ENCODE assay signal across 1 cellular context in genomic region chr15:34325368-34325767, GRCh38.
TF ChIP-seq lines count a peak whose summit lies in the region.

No MANE protein-coding gene starts in this region.

TF ChIP-seq in GM12878, 131 proteins besides CTCF, POLR2A, EP300 and RAD21:
- TF ChIP-seq STAT3 (IDR thresholded peaks at IDR 0.05; ENCODE audit: low read depth, low read length) (no peak), POLR2AphosphoS5 (IDR thresholded peaks at IDR 0.05; ENCODE audit: low read length) (no peak), JUNB (IDR thresholded peaks at IDR 0.05) (no peak), USF1 (IDR thresholded peaks at IDR 0.05; ENCODE audit: borderline replicate concordance, extremely low read length, insufficient read depth, low read depth, low read length) (no peak), NKRF (conservative IDR thresholded peaks at IDR 0.05) (no peak), IRF5 (IDR thresholded peaks at IDR 0.05; ENCODE audit: borderline replicate concordance) (no peak), SREBF2 (IDR thresholded peaks at IDR 0.05; ENCODE audit: low read length) (no peak), IKZF1 (conservative IDR thresholded peaks at IDR 0.05) (no peak), PAX5 (IDR thresholded peaks at IDR 0.05; ENCODE audit: borderline replicate concordance, low read depth, low read length) (no peak), ETV6 (conservative IDR thresholded peaks at IDR 0.05 in 1 of 2, IDR thresholded peaks at IDR 0.05 in 1 of 2; ENCODE audit: borderline replicate concordance in 1 of 2, low read depth in 1 of 2) (no peak), SMC3 (IDR thresholded peaks at IDR 0.05; ENCODE audit: borderline replicate concordance, low read length) (no peak), BHLHE40 (IDR thresholded peaks at IDR 0.05; ENCODE audit: borderline replicate concordance in 1 of 2, low read depth in 2 of 2, low read length in 1 of 2) (no peak), ESRRA (IDR thresholded peaks at IDR 0.05; ENCODE audit: low read length) (no peak), ZSCAN29 (IDR thresholded peaks at IDR 0.05) (no peak), CHD2 (IDR thresholded peaks at IDR 0.05; ENCODE audit: borderline replicate concordance, low read depth, low read length) (no peak), ATF3 (IDR thresholded peaks at IDR 0.05; ENCODE audit: borderline replicate concordance, extremely low read depth, low read depth, low read length) (no peak)
- TF ChIP-seq, protein P1, sequence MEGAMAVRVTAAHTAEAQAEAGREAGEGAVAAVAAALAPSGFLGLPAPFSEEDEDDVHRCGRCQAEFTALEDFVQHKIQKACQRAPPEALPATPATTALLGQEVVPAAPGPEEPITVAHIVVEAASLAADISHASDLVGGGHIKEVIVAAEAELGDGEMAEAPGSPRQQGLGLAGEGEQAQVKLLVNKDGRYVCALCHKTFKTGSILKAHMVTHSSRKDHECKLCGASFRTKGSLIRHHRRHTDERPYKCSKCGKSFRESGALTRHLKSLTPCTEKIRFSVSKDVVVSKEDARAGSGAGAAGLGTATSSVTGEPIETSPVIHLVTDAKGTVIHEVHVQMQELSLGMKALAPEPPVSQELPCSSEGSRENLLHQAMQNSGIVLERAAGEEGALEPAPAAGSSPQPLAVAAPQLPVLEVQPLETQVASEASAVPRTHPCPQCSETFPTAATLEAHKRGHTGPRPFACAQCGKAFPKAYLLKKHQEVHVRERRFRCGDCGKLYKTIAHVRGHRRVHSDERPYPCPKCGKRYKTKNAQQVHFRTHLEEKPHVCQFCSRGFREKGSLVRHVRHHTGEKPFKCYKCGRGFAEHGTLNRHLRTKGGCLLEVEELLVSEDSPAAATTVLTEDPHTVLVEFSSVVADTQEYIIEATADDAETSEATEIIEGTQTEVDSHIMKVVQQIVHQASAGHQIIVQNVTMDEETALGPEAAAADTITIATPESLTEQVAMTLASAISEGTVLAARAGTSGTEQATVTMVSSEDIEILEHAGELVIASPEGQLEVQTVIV (IDR thresholded peaks at IDR 0.05; ENCODE audit: borderline replicate concordance, partially characterized antibody), result no peak
- TF ChIP-seq, protein P2, sequence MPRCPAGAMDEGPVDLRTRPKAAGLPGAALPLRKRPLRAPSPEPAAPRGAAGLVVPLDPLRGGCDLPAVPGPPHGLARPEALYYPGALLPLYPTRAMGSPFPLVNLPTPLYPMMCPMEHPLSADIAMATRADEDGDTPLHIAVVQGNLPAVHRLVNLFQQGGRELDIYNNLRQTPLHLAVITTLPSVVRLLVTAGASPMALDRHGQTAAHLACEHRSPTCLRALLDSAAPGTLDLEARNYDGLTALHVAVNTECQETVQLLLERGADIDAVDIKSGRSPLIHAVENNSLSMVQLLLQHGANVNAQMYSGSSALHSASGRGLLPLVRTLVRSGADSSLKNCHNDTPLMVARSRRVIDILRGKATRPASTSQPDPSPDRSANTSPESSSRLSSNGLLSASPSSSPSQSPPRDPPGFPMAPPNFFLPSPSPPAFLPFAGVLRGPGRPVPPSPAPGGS (IDR thresholded peaks at IDR 0.05; ENCODE audit: borderline replicate concordance, insufficient read depth, low read depth, low read length, poor library complexity, severe bottlenecking), result no peak
- TF ChIP-seq, protein P3, sequence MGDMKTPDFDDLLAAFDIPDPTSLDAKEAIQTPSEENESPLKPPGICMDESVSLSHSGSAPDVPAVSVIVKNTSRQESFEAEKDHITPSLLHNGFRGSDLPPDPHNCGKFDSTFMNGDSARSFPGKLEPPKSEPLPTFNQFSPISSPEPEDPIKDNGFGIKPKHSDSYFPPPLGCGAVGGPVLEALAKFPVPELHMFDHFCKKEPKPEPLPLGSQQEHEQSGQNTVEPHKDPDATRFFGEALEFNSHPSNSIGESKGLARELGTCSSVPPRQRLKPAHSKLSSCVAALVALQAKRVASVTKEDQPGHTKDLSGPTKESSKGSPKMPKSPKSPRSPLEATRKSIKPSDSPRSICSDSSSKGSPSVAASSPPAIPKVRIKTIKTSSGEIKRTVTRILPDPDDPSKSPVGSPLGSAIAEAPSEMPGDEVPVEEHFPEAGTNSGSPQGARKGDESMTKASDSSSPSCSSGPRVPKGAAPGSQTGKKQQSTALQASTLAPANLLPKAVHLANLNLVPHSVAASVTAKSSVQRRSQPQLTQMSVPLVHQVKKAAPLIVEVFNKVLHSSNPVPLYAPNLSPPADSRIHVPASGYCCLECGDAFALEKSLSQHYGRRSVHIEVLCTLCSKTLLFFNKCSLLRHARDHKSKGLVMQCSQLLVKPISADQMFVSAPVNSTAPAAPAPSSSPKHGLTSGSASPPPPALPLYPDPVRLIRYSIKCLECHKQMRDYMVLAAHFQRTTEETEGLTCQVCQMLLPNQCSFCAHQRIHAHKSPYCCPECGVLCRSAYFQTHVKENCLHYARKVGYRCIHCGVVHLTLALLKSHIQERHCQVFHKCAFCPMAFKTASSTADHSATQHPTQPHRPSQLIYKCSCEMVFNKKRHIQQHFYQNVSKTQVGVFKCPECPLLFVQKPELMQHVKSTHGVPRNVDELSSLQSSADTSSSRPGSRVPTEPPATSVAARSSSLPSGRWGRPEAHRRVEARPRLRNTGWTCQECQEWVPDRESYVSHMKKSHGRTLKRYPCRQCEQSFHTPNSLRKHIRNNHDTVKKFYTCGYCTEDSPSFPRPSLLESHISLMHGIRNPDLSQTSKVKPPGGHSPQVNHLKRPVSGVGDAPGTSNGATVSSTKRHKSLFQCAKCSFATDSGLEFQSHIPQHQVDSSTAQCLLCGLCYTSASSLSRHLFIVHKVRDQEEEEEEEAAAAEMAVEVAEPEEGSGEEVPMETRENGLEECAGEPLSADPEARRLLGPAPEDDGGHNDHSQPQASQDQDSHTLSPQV (IDR thresholded peaks at IDR 0.05), result no peak
- TF ChIP-seq, protein P4, sequence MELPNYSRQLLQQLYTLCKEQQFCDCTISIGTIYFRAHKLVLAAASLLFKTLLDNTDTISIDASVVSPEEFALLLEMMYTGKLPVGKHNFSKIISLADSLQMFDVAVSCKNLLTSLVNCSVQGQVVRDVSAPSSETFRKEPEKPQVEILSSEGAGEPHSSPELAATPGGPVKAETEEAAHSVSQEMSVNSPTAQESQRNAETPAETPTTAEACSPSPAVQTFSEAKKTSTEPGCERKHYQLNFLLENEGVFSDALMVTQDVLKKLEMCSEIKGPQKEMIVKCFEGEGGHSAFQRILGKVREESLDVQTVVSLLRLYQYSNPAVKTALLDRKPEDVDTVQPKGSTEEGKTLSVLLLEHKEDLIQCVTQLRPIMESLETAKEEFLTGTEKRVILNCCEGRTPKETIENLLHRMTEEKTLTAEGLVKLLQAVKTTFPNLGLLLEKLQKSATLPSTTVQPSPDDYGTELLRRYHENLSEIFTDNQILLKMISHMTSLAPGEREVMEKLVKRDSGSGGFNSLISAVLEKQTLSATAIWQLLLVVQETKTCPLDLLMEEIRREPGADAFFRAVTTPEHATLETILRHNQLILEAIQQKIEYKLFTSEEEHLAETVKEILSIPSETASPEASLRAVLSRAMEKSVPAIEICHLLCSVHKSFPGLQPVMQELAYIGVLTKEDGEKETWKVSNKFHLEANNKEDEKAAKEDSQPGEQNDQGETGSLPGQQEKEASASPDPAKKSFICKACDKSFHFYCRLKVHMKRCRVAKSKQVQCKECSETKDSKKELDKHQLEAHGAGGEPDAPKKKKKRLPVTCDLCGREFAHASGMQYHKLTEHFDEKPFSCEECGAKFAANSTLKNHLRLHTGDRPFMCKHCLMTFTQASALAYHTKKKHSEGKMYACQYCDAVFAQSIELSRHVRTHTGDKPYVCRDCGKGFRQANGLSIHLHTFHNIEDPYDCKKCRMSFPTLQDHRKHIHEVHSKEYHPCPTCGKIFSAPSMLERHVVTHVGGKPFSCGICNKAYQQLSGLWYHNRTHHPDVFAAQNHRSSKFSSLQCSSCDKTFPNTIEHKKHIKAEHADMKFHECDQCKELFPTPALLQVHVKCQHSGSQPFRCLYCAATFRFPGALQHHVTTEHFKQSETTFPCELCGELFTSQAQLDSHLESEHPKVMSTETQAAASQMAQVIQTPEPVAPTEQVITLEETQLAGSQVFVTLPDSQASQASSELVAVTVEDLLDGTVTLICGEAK (IDR thresholded peaks at IDR 0.05; ENCODE audit: borderline replicate concordance), result no peak
TF ChIP-seq in GM12878: peak in this region for 0.
